1 cellular context compared by ENCODE assay signal in genomic region chrX:104098151-104098808, GRCh38.
TF ChIP-seq lines count a peak whose summit lies in the region.

No MANE protein-coding gene starts in this region.

TF ChIP-seq in H1, 55 proteins besides CTCF, POLR2A, EP300 and RAD21:
- TF ChIP-seq CTBP2 (IDR thresholded peaks at IDR 0.05; ENCODE audit: borderline replicate concordance, insufficient read depth, insufficient read length, low read length) (no peak), SRF (IDR thresholded peaks at IDR 0.05; ENCODE audit: low read depth, low read length) (no peak), GTF2F1 (IDR thresholded peaks at IDR 0.05; ENCODE audit: borderline replicate concordance, low read depth, low read length) (no peak), KDM4A (IDR thresholded peaks at IDR 0.05; ENCODE audit: low read depth, low read length, severe bottlenecking) (no peak), RBBP5 (IDR thresholded peaks at IDR 0.05; ENCODE audit: borderline replicate concordance, low read depth, low read length) (no peak), POLR2AphosphoS5 (IDR thresholded peaks at IDR 0.05; ENCODE audit: low read depth, low read length) (no peak), USF2 (IDR thresholded peaks at IDR 0.05; ENCODE audit: low read length) (no peak)
